9 cellular contexts compared by ENCODE assay signal in the genomic region with DNA sequence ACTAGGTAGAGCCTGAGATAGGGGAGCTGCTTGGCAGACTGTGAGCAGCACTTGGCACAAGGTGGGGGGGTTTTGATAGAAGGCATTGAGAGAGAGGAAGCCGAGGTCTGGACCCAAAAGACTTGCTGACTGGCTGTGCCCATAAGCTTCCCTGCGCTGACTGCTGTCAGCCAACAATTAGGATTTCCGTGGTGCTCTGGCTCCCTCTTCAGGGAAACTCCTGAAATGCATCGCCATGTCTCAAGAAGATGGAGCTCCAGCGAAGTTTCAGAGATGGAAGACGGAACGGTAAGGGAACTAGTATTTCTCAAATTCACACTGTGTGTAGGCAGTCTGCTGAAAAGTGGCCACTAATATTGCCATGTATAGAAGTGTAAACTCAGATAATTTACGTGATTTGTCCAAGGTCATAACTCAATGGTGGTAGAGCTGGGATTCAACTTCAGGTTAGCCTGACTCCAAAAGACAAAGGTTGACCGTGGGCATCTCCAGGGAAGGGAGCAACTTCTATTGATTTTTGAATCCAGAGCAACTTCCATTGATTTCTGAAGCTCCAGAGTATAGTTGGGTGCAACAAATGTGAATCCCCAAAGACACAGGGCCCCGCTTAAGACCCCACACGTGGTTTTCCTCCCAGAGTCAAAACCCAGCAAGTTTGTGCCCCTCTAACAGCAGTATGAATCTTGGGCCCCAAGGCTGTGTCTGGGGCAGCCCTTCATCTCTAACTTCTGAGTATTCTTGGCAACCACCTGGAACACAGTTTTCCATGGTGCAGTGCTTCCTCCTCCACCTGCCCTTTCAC. TPM values are rescaled to one million over a fixed set of nuclear protein-coding genes. Genes with fewer than 3 reads are reported as not detected.
DNase-seq lines count a peak whose midpoint lies in the region; ATAC-seq and TF ChIP-seq lines count a peak whose summit lies in the region.
"Had no signal": no experiment of that assay in that cellular context is flagged by ENCODE, and none has a peak within 500 bp of the region (broad histone marks: within the 10 kb centered on the region; RNA-seq: fewer than 3 reads in every experiment).

No MANE protein-coding gene starts in this region.

- no peak overlapping the region for H3K27ac ChIP-seq in DOHH2 (ENCODE audit: low read depth, low read length)
- no peak overlapping the region for H3K27ac ChIP-seq in PC-3 (ENCODE audit: low read length)
- no peak overlapping the region for H3K27ac ChIP-seq in neural progenitor cell

- intact Hi-C loops in PC-3 (cut with micrococcal nuclease) = loop anchor here (1.0 to 2.0 kb wide), 4 partner anchors 59 to 406 kb away; no protein-coding TSS in a partner anchor

- no peaks in the 10 kb centered on the region for H3K36me3 Mint-ChIP-seq in neural progenitor cell

- H3K9ac ChIP-seq in PC-3 (ENCODE audit: low read length) (no peak overlapping the region), neural progenitor cell (no peak overlapping the region)

- POLR2A ChIA-PET in PC-3 (lab: Charles Lee; ENCODE audit: unreplicated experiment) = interaction anchor here (0.5 kb wide), 1 partner anchor 110 kb away, joined by 3 read pairs; no protein-coding TSS in a partner anchor

- BruUV-seq in PC-3 (replicated peaks; lab: Mats Ljungman, UMichigan) = no TSS peak

- H3K4me2 ChIP-seq in DOHH2 (ENCODE audit: low read length) (no peak overlapping the region), PC-3 (ENCODE audit: low read length) (no peak overlapping the region), neural progenitor cell (no peak overlapping the region)

- H3K4me1 Mint-ChIP-seq in neural progenitor cell = no peaks in the 10 kb centered on the region

- H3K27me3 Mint-ChIP-seq in neural progenitor cell (ENCODE audit: insufficient read depth, low read depth) = peaks cover 3% of the 10 kb centered on the region

- H3K36me3 ChIP-seq in DOHH2 (ENCODE audit: control insufficient read depth, low read length) (no peaks in the 10 kb centered on the region), PC-3 (ENCODE audit: low read depth, low read length) (no peaks in the 10 kb centered on the region), neural progenitor cell (no peaks in the 10 kb centered on the region)

- DNase-seq in HS-5 (ENCODE audit: low read depth) (peak; percentile 49), PC-3 (peak; percentile 94), activated T-cell treated with anti-CD3 and anti-CD28 coated beads for 24 hours (ENCODE audit: low read depth) (peak; percentile 78), fibroblast of gingiva (ENCODE audit: low read depth) (peak; percentile 60), neural progenitor cell (ENCODE audit: low spot score) (peak; percentile 38)
- peak; percentile 79 for DNase-seq in stimulated activated naive CD8-positive, alpha-beta T cell treated with anti-CD3 and anti-CD28 coated beads, Interleukin-15, Interleukin-2, amounts not matched to agents 100 U/mL and 50 U/mL, for 24 hours

- no peaks in the 10 kb centered on the region for H4K20me1 ChIP-seq in DOHH2 (ENCODE audit: control insufficient read depth, insufficient read depth, low read depth, low read length)
- no peaks in the 10 kb centered on the region for H4K20me1 ChIP-seq in PC-3 (ENCODE audit: low read length)
- H4K20me1 ChIP-seq in neural progenitor cell (ENCODE audit: low read depth) = no peaks in the 10 kb centered on the region

- H2AFZ ChIP-seq in PC-3 (ENCODE audit: low read length) = peak overlapping the region; percentile 60
- H2AFZ ChIP-seq in neural progenitor cell (replicated peaks) = no peak overlapping the region

- H3K4me3 ChIP-seq in DOHH2 (ENCODE audit: low read length) (no peak overlapping the region), PC-3 (ENCODE audit: low read length) (no peak overlapping the region), neural progenitor cell (no peak overlapping the region)

- H3K27me3 ChIP-seq in DOHH2 (ENCODE audit: control insufficient read depth, low read length) = no peaks in the 10 kb centered on the region
- H3K27me3 ChIP-seq in PC-3 (ENCODE audit: low read length) = no peaks in the 10 kb centered on the region
- no peaks in the 10 kb centered on the region for H3K27me3 ChIP-seq in neural progenitor cell

- H3F3A ChIP-seq in DOHH2 (ENCODE audit: control insufficient read depth, insufficient read depth) = no peaks in the 10 kb centered on the region
- H3F3A ChIP-seq in PC-3 (ENCODE audit: low read length, unreplicated experiment) = no peaks in the 10 kb centered on the region
- H3F3A ChIP-seq in neural progenitor cell (ENCODE audit: low read depth) = no peaks in the 10 kb centered on the region

- no peaks in the 10 kb centered on the region for H3K9me3 ChIP-seq in DOHH2 (ENCODE audit: control insufficient read depth, insufficient read depth, low read length)
- no peaks in the 10 kb centered on the region for H3K9me3 ChIP-seq in PC-3 (ENCODE audit: low read length)
- H3K9me3 ChIP-seq in neural progenitor cell (ENCODE audit: low read depth) = peaks cover 15% of the 10 kb centered on the region

- H3K27ac Mint-ChIP-seq in neural progenitor cell = no peak overlapping the region

- peaks cover 19% of the 10 kb centered on the region for H3K9me3 Mint-ChIP-seq in neural progenitor cell

- H3K79me2 ChIP-seq in DOHH2 (ENCODE audit: control insufficient read depth, low read length) (no peaks in the 10 kb centered on the region), PC-3 (ENCODE audit: low read length) (no peaks in the 10 kb centered on the region), neural progenitor cell (ENCODE audit: low read depth) (no peaks in the 10 kb centered on the region)

- ATAC-seq in PC-3 (peak; percentile 73), HG03520 (IDR thresholded peaks at IDR 0.05; ENCODE audit: unreplicated experiment) (no peak)
- ATAC-seq in stimulated activated naive CD8-positive, alpha-beta T cell treated with anti-CD3 and anti-CD28 coated beads, Interleukin-15, Interleukin-2, amounts not matched to agents 100 U/mL and 50 U/mL, for 24 hours = peak; percentile 43

- no peaks in the 10 kb centered on the region for H3K9me2 ChIP-seq in DOHH2 (replicated peaks; ENCODE audit: control insufficient read depth, low read length)
- no peaks in the 10 kb centered on the region for H3K9me2 ChIP-seq in PC-3 (replicated peaks; ENCODE audit: low read length)

- CTCF ChIA-PET in PC-3 (lab: Charles Lee) = interaction anchor here (0.6 to 2.2 kb wide), 20 partner anchors 10 to 678 kb away, joined by 3 to 32 read pairs (median 5); no protein-coding TSS in a partner anchor

- H3K4me3 Mint-ChIP-seq in neural progenitor cell = no peak overlapping the region

- H3K4me1 ChIP-seq in DOHH2 (ENCODE audit: control insufficient read depth, low read length) (peaks cover 5% of the 10 kb centered on the region; the same call in 1 of the 2 replicates), PC-3 (ENCODE audit: insufficient read depth, low read length) (no peaks in the 10 kb centered on the region), neural progenitor cell (no peaks in the 10 kb centered on the region)

- TF ChIP-seq CTCF in DOHH2 (IDR thresholded peaks at IDR 0.05; ENCODE audit: low read depth, low read length, poor library complexity, severe bottlenecking) (peak; percentile 80), PC-3 (conservative IDR thresholded peaks at IDR 0.05; ENCODE audit: low read depth, low read length) (peak; percentile 94), neural progenitor cell (IDR thresholded peaks at IDR 0.05) (peak; percentile 53)

RNA-seq across cellular contexts. Expression of a gene that starts 44.5 kb away (rescaled TPM):
- total RNA-seq in PC-3 (2014; rRNA removed) = not detected in 2 replicates
- total RNA-seq in neural progenitor cell (ENCODE audit: low replicate concordance) = not detected in 2 replicates
- total RNA-seq: frontal cortex had no signal

RNA-seq across cellular contexts. Expression of a gene that starts 52.0 kb away (rescaled TPM):
- total RNA-seq in PC-3 (2014; rRNA removed) = not detected in 2 replicates
- not detected in 2 replicates for total RNA-seq in neural progenitor cell (ENCODE audit: low replicate concordance)
- total RNA-seq: frontal cortex had no signal

RNA-seq across cellular contexts. Expression of a gene that starts 55.7 kb away (rescaled TPM):
- total RNA-seq in PC-3 (2014; rRNA removed) (not detected in 2 replicates), neural progenitor cell (ENCODE audit: low replicate concordance) (not detected in 2 replicates)
- total RNA-seq: frontal cortex had no signal

Comparison
In these comparisons a context has a peak if more than half of its experiments do, and no peak if none do; other contexts are left out.
1. DNase-seq: peak in every context shown above with its lines; median percentile 94 in PC-3; 79 in stimulated activated naive CD8-positive, alpha-beta T cell treated with anti-CD3 and anti-CD28 coated beads, Interleukin-15, Interleukin-2, amounts not matched to agents 100 U/mL and 50 U/mL, for 24 hours; 78 in activated T-cell treated with anti-CD3 and anti-CD28 coated beads for 24 hours; 60 in fibroblast of gingiva; 49 in HS-5; 38 in neural progenitor cell.